In genomic region chr20:46606817-46607190, GRCh38 we compare ENCODE assay signal across 32 cellular contexts. TPM values are rescaled to one million over a fixed set of nuclear protein-coding genes. Genes with fewer than 3 reads are reported as not detected.
"Had no signal": no experiment of that assay in that cellular context is flagged by ENCODE, and none has a peak within 500 bp of the region (broad histone marks: within the 10 kb centered on the region; RNA-seq: fewer than 3 reads in every experiment).

No MANE protein-coding gene starts in this region.

- DNase-seq: dermis blood vessel endothelial cell; dorsolateral prefrontal cortex; effector CD4-positive, alpha-beta T cell; effector memory CD4-positive, alpha-beta T cell; erythroblast; esophagus squamous epithelium; foreskin fibroblast; foreskin melanocyte; gastrocnemius medialis; glutamatergic neuron; heart right ventricle; hypothalamus; immature natural killer cell; islet precursor cell; left cardiac atrium; left lung; left ventricle myocardium superior; lower lobe of right lung; mesenchymal stem cell; mucosa of descending colon had no signal

- H3K4me3 ChIP-seq: coronary artery, dorsolateral prefrontal cortex, esophagus squamous epithelium, gastrocnemius medialis, heart right ventricle, left lung, lower lobe of right lung, mucosa of descending colon had no signal

- H3K36me3 Mint-ChIP-seq: immature natural killer cell had no signal

- ATAC-seq: esophagus mucosa, gastrocnemius medialis, heart right ventricle, left cardiac atrium, left lung, left ventricle myocardium superior, lower lobe of right lung had no signal

- FAIRE-seq: colon, endometrium had no signal

- H3K9me3 Mint-ChIP-seq: immature natural killer cell had no signal

- H3K36me3 ChIP-seq: esophagus squamous epithelium, gastrocnemius medialis, heart right ventricle, left lung, lower lobe of right lung had no signal

- H3K4me1 ChIP-seq: esophagus squamous epithelium, gastrocnemius medialis, left lung, lower lobe of right lung had no signal

- H3K27me3 ChIP-seq: dorsolateral prefrontal cortex, esophagus squamous epithelium, gastrocnemius medialis, left lung had no signal

- H3K4me1 Mint-ChIP-seq: immature natural killer cell, mesothelial cell of epicardium had no signal

- H3K4me3 Mint-ChIP-seq: immature natural killer cell, mesothelial cell of epicardium had no signal

- H3K27ac ChIP-seq: coronary artery, dorsolateral prefrontal cortex, epithelial cell of prostate, esophagus squamous epithelium, gastrocnemius medialis, heart right ventricle, left lung, lower lobe of right lung had no signal

- H3K27ac Mint-ChIP-seq: immature natural killer cell, mesothelial cell of epicardium had no signal

- H3K9me3 ChIP-seq: esophagus squamous epithelium, gastrocnemius medialis, left lung, lower lobe of right lung, mucosa of descending colon had no signal

RNA-seq across cellular contexts. Expression of gene SLC13A3, which starts 44.5 kb away (rescaled TPM):
- total RNA-seq: dermis blood vessel endothelial cell, lung microvascular endothelial cell had no signal

RNA-seq across cellular contexts. Expression of gene OCSTAMP, which starts 56.4 kb away (rescaled TPM):
- total RNA-seq: dermis blood vessel endothelial cell, esophagus mucosa, esophagus squamous epithelium, gastrocnemius medialis, glomerular endothelial cell, heart right ventricle, kidney epithelial cell, left cardiac atrium, left lung, left ventricle myocardium superior, lower leg skin, lower lobe of right lung, lung microvascular endothelial cell, mesenteric fat pad, mesothelial cell of epicardium, mucosa of descending colon, myocyte had no signal
- polyA plus RNA-seq: heart right ventricle, immature natural killer cell had no signal
